8 cellular contexts compared by ENCODE assay signal in the genomic region with DNA sequence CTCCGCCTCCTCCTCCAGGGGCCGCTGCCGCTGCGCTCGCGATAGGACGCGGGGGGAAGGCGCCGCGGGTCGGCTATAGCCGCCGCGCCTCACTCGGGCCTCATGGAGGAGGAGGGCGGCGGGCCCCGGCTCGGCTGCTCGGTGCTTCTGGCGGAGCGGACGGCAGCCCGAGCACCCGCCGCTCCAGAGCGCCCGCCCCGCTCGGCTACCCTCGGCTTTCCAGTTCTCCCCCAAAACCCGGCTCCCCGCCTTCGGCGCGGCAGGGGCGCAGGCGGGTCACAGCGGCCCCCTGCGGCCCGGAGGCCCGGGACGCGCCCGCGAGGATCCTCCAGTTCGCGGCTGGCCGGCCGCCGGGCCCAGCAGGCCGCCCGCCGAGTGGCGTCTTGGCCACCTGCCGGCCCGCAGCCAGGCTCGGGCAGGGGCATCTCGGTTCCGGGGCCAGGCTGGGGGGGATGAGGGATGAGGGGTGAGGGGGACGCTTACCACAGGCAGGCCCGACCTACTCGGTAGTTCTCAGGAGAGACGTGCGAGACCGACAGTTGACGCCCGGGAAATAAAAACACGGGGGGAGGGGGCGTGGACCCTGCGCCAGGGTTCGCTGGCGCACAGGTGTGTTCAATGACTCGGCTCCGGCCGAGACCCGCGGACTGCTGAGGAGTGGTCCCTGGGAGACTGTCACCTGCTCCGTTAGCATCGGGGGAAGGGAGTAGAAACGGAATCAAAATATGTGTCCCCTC. TPM values are rescaled to one million over a fixed set of nuclear protein-coding genes. Genes with fewer than 3 reads are reported as not detected.
DNase-seq lines count a peak whose midpoint lies in the region; ATAC-seq and TF ChIP-seq lines count a peak whose summit lies in the region.

Gene PAIP1, minus strand, starts transcription at position 221 of the 737 bp plus-strand sequence. CDS start 231 bp downstream, outside the sequence.

- peaks cover 2 to 25% of the 10 kb centered on the region in 2 donors for H3K4me1 ChIP-seq in ascending aorta

- peak; percentile 81 for ATAC-seq in GM18498 (IDR thresholded peaks at IDR 0.05; ENCODE audit: unreplicated experiment)
- peak; percentile 75 for ATAC-seq in HG02840 (IDR thresholded peaks at IDR 0.05; ENCODE audit: low FRiP score, unreplicated experiment)

- intact Hi-C loops in T-helper 2 cell treated with Interferon-gamma antibody and Interleukin-4, amounts not matched to agents 100 ng/mL and 5 ng/mL, for 36 hours (cut with micrococcal nuclease): loop anchor here (1.0 to 5.0 kb wide), 12 partner anchors 24 to 1653 kb away; partner anchors contain the start of genes C5orf34, HMGCS1, MRPS30 and NIM1K
- intact Hi-C loops in ascending aorta (cut with DNase I): loop anchor here (1.0 to 5.0 kb wide), 4 partner anchors 42 to 1252 kb away; partner anchors contain the start of genes C5orf34, MRPS30 and TMEM267

- TF ChIP-seq CTCF in ascending aorta (IDR thresholded peaks at IDR 0.05): peak in 2 of 3 experiments; percentile 48 to 65

- peaks cover 2 to 4% of the 10 kb centered on the region in 2 donors for H3K36me3 ChIP-seq in ascending aorta

- no peaks in the 10 kb centered on the region for H3K27me3 ChIP-seq in ascending aorta

- H3K27ac ChIP-seq in ascending aorta: peak within 1 kb of the TSS; percentile 96

- DNase-seq in NCI-H1417 treated with DMSO at 0.1 percent for 48 hours (lab: John Stamatoyannopoulos, UW) (peak; percentile 33), ascending aorta (ENCODE audit: low spot score in 2 of 2) (peak; percentile 9 to 88), hepatic stellate cell (ENCODE audit: low spot score) (peak; percentile 82), retina (peak; percentile 93), OCI-M2 (lab: John Stamatoyannopoulos, UW; ENCODE audit: unreplicated experiment) (no peak)

- no peaks in the 10 kb centered on the region for H3K9me3 ChIP-seq in ascending aorta

- H3K4me3 ChIP-seq in ascending aorta: peak within 1 kb of the TSS; percentile 79 to 90

RNA-seq across cellular contexts. Expression of gene PAIP1, which starts in this region (rescaled TPM):
- total RNA-seq in T-helper 2 cell treated with Interferon-gamma antibody and Interleukin-4, amounts not matched to agents 100 ng/mL and 5 ng/mL, for 36 hours: 37.1 and 41.3 TPM in 2 replicates
- total RNA-seq in ascending aorta: 93.6 TPM
